In genomic region chr12:121883315-121883660, GRCh38 we compare ENCODE assay signal across 1 cellular context.
A peak's percentile ranks its signal among the peaks of the same experiment; 100 is the strongest.
TF ChIP-seq lines count a peak whose summit lies in the region.

No MANE protein-coding gene starts in this region.

TF ChIP-seq in HEK293, 187 proteins besides CTCF, POLR2A, EP300 and RAD21 (continued from another document):
- TF ChIP-seq PRDM10 (tag by site-specific recombination; IDR thresholded peaks at IDR 0.05) (peak; percentile 83), ZNF530 (tag by site-specific recombination; IDR thresholded peaks at IDR 0.05; ENCODE audit: low read depth) (no peak), ZNF629 (tag by site-specific recombination; IDR thresholded peaks at IDR 0.05) (no peak), ZNF600 (tag by site-specific recombination; IDR thresholded peaks at IDR 0.05) (peak; percentile 87; the same call in 1 of the 2 replicates)
